Comparison of ENCODE assay signal across 14 cellular contexts in the genomic region with DNA sequence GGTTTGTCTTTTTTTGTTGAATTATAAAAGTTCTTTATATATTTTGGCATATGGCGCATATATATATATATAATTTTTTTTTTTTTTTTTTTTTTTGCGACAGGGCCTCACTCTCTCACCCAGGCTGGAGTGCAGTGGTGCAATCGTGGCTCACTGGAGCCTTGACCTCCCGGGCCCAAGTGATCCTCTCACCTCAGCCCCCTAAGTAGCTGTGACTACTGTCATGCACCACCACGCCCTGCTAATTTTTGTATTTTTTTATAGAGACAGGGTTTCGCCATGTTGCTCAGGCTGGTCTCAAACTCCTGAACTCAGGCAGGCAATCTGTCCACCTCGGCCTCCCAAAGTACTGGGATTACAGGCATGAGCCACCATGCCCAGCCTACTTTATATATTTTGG. TPM values are rescaled to one million over a fixed set of nuclear protein-coding genes. Genes with fewer than 3 reads are reported as not detected.
"Had no signal": no experiment of that assay in that cellular context is flagged by ENCODE, and none has a peak within 500 bp of the region (broad histone marks: within the 10 kb centered on the region; RNA-seq: fewer than 3 reads in every experiment).

No MANE protein-coding gene starts in this region.

RNA-seq across cellular contexts. Expression of gene SLC5A10, which starts 29.4 kb away (rescaled TPM):
- total RNA-seq: activated CD8-positive, alpha-beta memory T cell treated with anti-CD3 and anti-CD28 coated beads for 36 hours; activated T-cell treated with anti-CD3 and anti-CD28 coated beads, Interleukin-2, amount 50 U/mL, for 72 hours; ascending aorta; endothelial cell of umbilical vein; esophagus muscularis mucosa; gastrocnemius medialis; left ventricle myocardium inferior; lung microvascular endothelial cell; naive thymus-derived CD8-positive, alpha-beta T cell; osteoblast; posterior vena cava; sciatic nerve; smooth muscle cell; upper lobe of right lung had no signal
- polyA plus RNA-seq: endothelial cell of umbilical vein, smooth muscle cell had no signal
